Comparison of ENCODE assay signal across 10 cellular contexts in genomic region chr7:44608916-44609648, GRCh38. TPM values are rescaled to one million over a fixed set of nuclear protein-coding genes. Genes with fewer than 3 reads are reported as not detected.
DNase-seq lines count a peak whose midpoint lies in the region; ATAC-seq and TF ChIP-seq lines count a peak whose summit lies in the region.
"Had no signal": no experiment of that assay in that cellular context is flagged by ENCODE, and none has a peak within 500 bp of the region (broad histone marks: within the 10 kb centered on the region; RNA-seq: fewer than 3 reads in every experiment).

No MANE protein-coding gene starts in this region.

- H3K27ac Mint-ChIP-seq in Caco-2 (ENCODE audit: unreplicated experiment) (peak overlapping the region; percentile 97), nephron (peak overlapping the region in 1 of 3 experiments; percentile 67)

- in situ Hi-C loops in KBM-7 (cut with MboI; ENCODE audit: low pct_unique_long_range_greater_than_20kb, low sequenced_read_pairs): no loop called here

- ATAC-seq in HG02623 (IDR thresholded peaks at IDR 0.05; ENCODE audit: unreplicated experiment): no peak
- ATAC-seq in HG02885 (IDR thresholded peaks at IDR 0.05; ENCODE audit: poor library complexity, unreplicated experiment): no peak

- H3K36me3 Mint-ChIP-seq in Caco-2 (ENCODE audit: insufficient read depth, unreplicated experiment) (peaks cover 35% of the 10 kb centered on the region), nephron (ENCODE audit: low read depth) (peaks cover 4% of the 10 kb centered on the region)

- H3K4me3 Mint-ChIP-seq in Caco-2 (ENCODE audit: unreplicated experiment): peak overlapping the region; percentile 63
- peak overlapping the region; percentile 36 to 82 (median 81) for H3K4me3 Mint-ChIP-seq in nephron

- CTCF ChIA-PET in Caco-2 (lab: Charles Lee): no interaction called here

- H3K27me3 ChIP-seq in Caco-2 (replicated peaks; ENCODE audit: control insufficient read depth, insufficient read depth, low read length): no peaks in the 10 kb centered on the region

- intact Hi-C loops in Caco-2 (cut with micrococcal nuclease; ENCODE audit: unreplicated experiment): loop anchor here (5.0 kb wide), 1 partner anchor 188 kb away; the partner anchor contains the start of gene PPIA

- POLR2A ChIA-PET in Caco-2 (lab: Charles Lee): interaction anchor here (0.7 kb wide), 1 partner anchor 330 kb away, joined by 3 read pairs; no protein-coding TSS in a partner anchor

- H3K4me3 ChIP-seq in Caco-2 (ENCODE audit: low read depth, low read length): no peak overlapping the region

- DNase-seq in Caco-2 (no peak), KBM-7 (peak; percentile 85), amniotic epithelial cell (ENCODE audit: low read depth) (peak; percentile 32), NCI-H2171 (lab: John Stamatoyannopoulos, UW) (no peak), NCI-H2107 (lab: John Stamatoyannopoulos, UW) (no peak)
- DNase-seq: caudate nucleus, NCI-H345 had no signal

- H3K9me3 Mint-ChIP-seq in Caco-2 (ENCODE audit: unreplicated experiment) (no peaks in the 10 kb centered on the region), nephron (no peaks in the 10 kb centered on the region)

- H3K4me1 Mint-ChIP-seq in Caco-2 (ENCODE audit: low read depth, unreplicated experiment): peaks cover 23% of the 10 kb centered on the region
- H3K4me1 Mint-ChIP-seq in nephron: peaks cover 19% of the 10 kb centered on the region

- peaks cover 16% of the 10 kb centered on the region for H3K4me1 ChIP-seq in Caco-2

- TF ChIP-seq CTCF in Caco-2 (IDR thresholded peaks at IDR 0.05; ENCODE audit: insufficient read depth in 1 of 2, low read depth in 1 of 2, low read length in 1 of 2, severe bottlenecking in 1 of 2, unreplicated experiment in 1 of 2) (no peak), nephron (IDR thresholded peaks at IDR 0.05; ENCODE audit: unreplicated experiment in 3 of 3) (no peak)

- no TSS peak for BruUV-seq in Caco-2 (replicated peaks; lab: Mats Ljungman, UMichigan)

- H3K27me3 Mint-ChIP-seq in Caco-2 (ENCODE audit: insufficient read depth, unreplicated experiment) (no peaks in the 10 kb centered on the region), nephron (ENCODE audit: low read depth) (no peaks in the 10 kb centered on the region)

- H3K36me3 ChIP-seq in Caco-2 (ENCODE audit: control insufficient read depth, insufficient read depth, low read length): no peaks in the 10 kb centered on the region

- no peaks in the 10 kb centered on the region for H3K9me3 ChIP-seq in Caco-2

RNA-seq across cellular contexts. Expression of gene OGDH, which starts 2.7 kb away (rescaled TPM):
- total RNA-seq in Caco-2 (2022): 62.1 and 64.5 TPM in 2 replicates

RNA-seq across cellular contexts. Expression of gene TMED4, which starts 27.1 kb away (rescaled TPM):
- 93.4 and 96.6 TPM in 2 replicates for total RNA-seq in Caco-2 (2022)

RNA-seq across cellular contexts. Expression of gene DDX56, which starts 35.4 kb away (rescaled TPM):
- 135 and 154 TPM in 2 replicates for total RNA-seq in Caco-2 (2022)

Comparison
In these comparisons a context has a peak if more than half of its experiments do, and no peak if none do; other contexts are left out.
1. DNase-seq: peak in KBM-7 (single experiment) and amniotic epithelial cell (single experiment); none in Caco-2 (0 of 2), NCI-H2171 (single experiment) and NCI-H2107 (single experiment).